In the genomic region with DNA sequence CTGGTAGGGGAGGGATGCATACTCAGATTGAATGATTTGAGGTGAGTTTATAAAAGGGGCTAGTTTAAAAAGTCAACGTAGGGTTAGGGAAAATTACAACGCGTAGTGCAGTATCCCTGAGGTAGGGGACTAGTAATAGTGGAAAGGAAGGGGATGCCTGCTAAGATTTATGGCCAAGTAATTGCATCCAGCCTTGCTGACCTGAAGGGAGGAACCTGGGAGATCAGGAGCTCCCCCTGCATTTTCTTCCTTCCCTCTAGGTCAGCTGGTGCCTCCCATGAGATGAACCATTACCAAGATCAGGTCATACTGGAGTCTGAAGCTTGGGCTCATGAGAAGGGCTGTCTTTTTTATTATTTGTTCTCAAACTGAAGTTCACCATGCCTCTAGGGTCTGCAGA, we compare ENCODE assay signal across 33 cellular contexts.
"Had no signal": no experiment of that assay in that cellular context is flagged by ENCODE, and none has a peak within 500 bp of the region (broad histone marks: within the 10 kb centered on the region; RNA-seq: fewer than 3 reads in every experiment).

No MANE protein-coding gene starts in this region.

- DNase-seq: Karpas-422, Kasumi-1, KG1, MG63, MM.1S, MV-4-11, NCI-H1048, NCI-H1092, NCI-H1092 treated with DMSO at 0.1 percent for 48 hours, NCI-H1105, NCI-H1105 treated with DMSO at 0.1 percent for 48 hours, NCI-H1417, NCI-H1417 treated with DMSO at 0.1 percent for 48 hours, NCI-H1436, NCI-H1436 treated with DMSO at 0.1 percent for 48 hours, NCI-H146, NCI-H1694, NCI-H1694 treated with DMSO at 0.1 percent for 48 hours, NCI-H187, NCI-H187 treated with DMSO at 0.1 percent for 48 hours, NCI-H1930, NCI-H2029, NCI-H2029 treated with DMSO at 0.1 percent for 48 hours, NCI-H2081, NCI-H2081 treated with DMSO at 0.1 percent for 48 hours, NCI-H2107, NCI-H2171, NCI-H2171 treated with DMSO at 0.1 percent for 48 hours, NCI-H2227 treated with DMSO at 0.1 percent for 48 hours, NCI-H226, NCI-H345, NCI-H446, NCI-H446 treated with DMSO at 0.1 percent for 48 hours had no signal
